ENCODE assay signal across 1 cellular context in the genomic region with DNA sequence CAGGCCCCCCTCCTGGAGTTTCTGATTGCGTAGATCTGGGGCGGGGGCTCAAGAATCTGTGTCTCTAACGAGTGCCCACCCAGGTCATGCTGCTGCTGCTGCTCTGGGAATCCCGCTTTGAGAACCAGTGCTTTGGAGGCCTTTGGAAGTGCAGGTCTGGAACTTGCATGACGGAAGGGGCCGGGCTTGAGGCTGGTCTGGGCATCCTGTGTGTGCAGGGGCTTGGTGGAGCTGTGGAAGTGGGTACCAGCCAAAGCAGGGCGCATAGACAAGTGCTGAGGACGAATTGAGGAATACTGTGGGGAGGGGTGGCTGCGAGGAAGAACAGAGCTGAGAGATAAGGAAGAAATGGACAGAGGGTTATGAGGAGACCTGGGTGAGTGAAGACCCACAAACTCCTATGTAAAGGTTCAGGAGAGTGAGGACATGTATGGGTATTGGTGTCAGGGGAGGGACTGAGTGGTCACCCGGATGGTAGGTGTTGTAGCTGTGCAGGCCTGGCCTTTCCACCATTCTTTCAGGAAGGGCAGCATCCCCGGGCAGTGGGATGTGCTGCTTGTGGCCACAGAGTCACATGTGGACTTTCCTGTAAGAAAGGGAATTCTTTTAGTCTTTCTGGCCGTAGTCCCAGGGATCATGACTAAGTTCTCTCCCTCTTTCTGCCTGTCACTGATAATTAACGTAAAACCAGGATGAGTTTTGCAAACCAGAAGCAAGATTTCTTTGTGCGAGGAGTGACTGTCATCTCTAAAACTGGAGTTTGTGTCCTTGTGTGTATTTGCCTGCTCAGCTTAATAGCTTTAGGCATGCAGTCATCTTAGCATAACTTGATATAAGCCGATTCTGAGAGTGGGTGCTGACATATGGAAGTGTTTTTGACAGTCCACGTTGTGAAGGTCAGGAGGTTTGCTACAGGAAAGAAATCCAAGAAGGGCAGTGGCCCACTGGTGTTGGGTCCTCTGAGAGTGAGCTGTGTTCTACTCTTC.
TF ChIP-seq lines count a peak whose summit lies in the region.

No MANE protein-coding gene starts in this region.

TF ChIP-seq in H1, 55 proteins besides CTCF, POLR2A, EP300 and RAD21 (continued from another document):
- TF ChIP-seq EZH2 (IDR thresholded peaks at IDR 0.05; ENCODE audit: low read depth, low read length, severe bottlenecking) (no peak), CHD7 (IDR thresholded peaks at IDR 0.05; ENCODE audit: insufficient replicate concordance, low read length) (no peak), BACH1 (IDR thresholded peaks at IDR 0.05; ENCODE audit: low read length) (no peak), SUZ12 (IDR thresholded peaks at IDR 0.05; ENCODE audit: low read length) (no peak), KDM1A (IDR thresholded peaks at IDR 0.05; ENCODE audit: borderline replicate concordance, low read length) (no peak), HDAC2 (IDR thresholded peaks at IDR 0.05; ENCODE audit: borderline replicate concordance in 1 of 2, low read depth in 2 of 2, low read length in 2 of 2) (no peak), RXRA (IDR thresholded peaks at IDR 0.05; ENCODE audit: insufficient read depth, low read depth, low read length) (no peak), RNF2 (IDR thresholded peaks at IDR 0.05; ENCODE audit: borderline replicate concordance, low read depth, low read length, missing control alignments, poor library complexity, severe bottlenecking) (no peak), SP4 (IDR thresholded peaks at IDR 0.05; ENCODE audit: low read length) (no peak), CTBP2 (IDR thresholded peaks at IDR 0.05; ENCODE audit: borderline replicate concordance, insufficient read depth, insufficient read length, low read length) (no peak), SRF (IDR thresholded peaks at IDR 0.05; ENCODE audit: low read depth, low read length) (no peak), YY1 (IDR thresholded peaks at IDR 0.05; ENCODE audit: low read depth, low read length) (no peak), FOSL1 (IDR thresholded peaks at IDR 0.05; ENCODE audit: insufficient read depth, low read depth, low read length) (no peak), SP1 (IDR thresholded peaks at IDR 0.05; ENCODE audit: low read depth, low read length) (no peak), RBBP5 (IDR thresholded peaks at IDR 0.05; ENCODE audit: borderline replicate concordance, low read depth, low read length) (no peak)
- TF ChIP-seq, protein P1, sequence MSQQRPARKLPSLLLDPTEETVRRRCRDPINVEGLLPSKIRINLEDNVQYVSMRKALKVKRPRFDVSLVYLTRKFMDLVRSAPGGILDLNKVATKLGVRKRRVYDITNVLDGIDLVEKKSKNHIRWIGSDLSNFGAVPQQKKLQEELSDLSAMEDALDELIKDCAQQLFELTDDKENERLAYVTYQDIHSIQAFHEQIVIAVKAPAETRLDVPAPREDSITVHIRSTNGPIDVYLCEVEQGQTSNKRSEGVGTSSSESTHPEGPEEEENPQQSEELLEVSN (IDR thresholded peaks at IDR 0.05), result no peak
